18 cellular contexts compared by ENCODE assay signal in genomic region chr12:108482717-108483212, GRCh38. TPM values are rescaled to one million over a fixed set of nuclear protein-coding genes. Genes with fewer than 3 reads are reported as not detected.
DNase-seq lines count a peak whose midpoint lies in the region; ATAC-seq, FAIRE-seq and TF ChIP-seq lines count a peak whose summit lies in the region.
"Had no signal": no experiment of that assay in that cellular context is flagged by ENCODE, and none has a peak within 500 bp of the region (broad histone marks: within the 10 kb centered on the region; RNA-seq: fewer than 3 reads in every experiment).

No MANE protein-coding gene starts in this region.

- TF ChIP-seq EP300 in HepG2 (IDR thresholded peaks at IDR 0.05; ENCODE audit: low read depth in 2 of 2, low read length in 2 of 2) (no peak), HepG2 (CRISPR knock-in tag; IDR thresholded peaks at IDR 0.05; ENCODE audit: borderline replicate concordance) (no peak)

- no peak for TF ChIP-seq POLR2A in HepG2 (IDR thresholded peaks at IDR 0.05; ENCODE audit: insufficient read depth in 1 of 2, low read depth in 2 of 2, low read length in 2 of 2)
- TF ChIP-seq POLR2A in right lobe of liver (IDR thresholded peaks at IDR 0.05) = no peak

- in situ Hi-C loops in HepG2 (cut with HindIII; ENCODE audit: extremely low pct_ligation_motif_present, low pct_unique_long_range_greater_than_20kb) = no loop called here

- no TSS peak for BruUV-seq in HepG2 (replicated peaks; lab: Mats Ljungman, UMichigan)

- FAIRE-seq in HepG2 (lab: Jason Lieb, UNC) = no peak

- H3K4me3 ChIP-seq in HepG2 (replicated peaks in 1 of 3; ENCODE audit: insufficient read depth in 1 of 3, low read depth in 2 of 3, low read length in 3 of 3) (no peak overlapping the region), right lobe of liver (no peak overlapping the region), RWPE2 (ENCODE audit: severe bottlenecking) (no peak overlapping the region)
- H3K4me3 ChIP-seq in effector memory CD4-positive, alpha-beta T cell (ENCODE audit: insufficient read depth, low read depth, low read length, poor library complexity, severe bottlenecking) = no peak overlapping the region
- H3K4me3 ChIP-seq: coronary artery, upper lobe of right lung had no signal

- 15% methylated on average over 10 of the region's 11 CpGs for WGBS in HepG2 (ENCODE audit: low lambda C conversion rate)
- 35% methylated on average over 6 of the region's 11 CpGs for WGBS in right lobe of liver (ENCODE audit: insufficient coverage, low coverage, low lambda C conversion rate, missing lambda C conversion rate)

- no peaks in the 10 kb centered on the region for H3K79me2 ChIP-seq in HepG2 (ENCODE audit: insufficient read depth, low read length)

- H3K27ac Mint-ChIP-seq in progenitor cell of endocrine pancreas = no peak overlapping the region

- H3K27me3 ChIP-seq in HepG2 (ENCODE audit: control insufficient read depth in 1 of 2, insufficient read depth in 2 of 2, low read length in 2 of 2) = 0 out of 5 replicates have a peak, but pooled peaks cover 1 to 10% of the 10 kb centered on the region in 2 experiments
- H3K27me3 ChIP-seq in right lobe of liver = no peaks in the 10 kb centered on the region
- no peaks in the 10 kb centered on the region for H3K27me3 ChIP-seq in RWPE2 (ENCODE audit: insufficient read depth, poor library complexity, severe bottlenecking)
- no peaks in the 10 kb centered on the region for H3K27me3 ChIP-seq in effector memory CD4-positive, alpha-beta T cell (replicated peaks; ENCODE audit: control insufficient read depth, insufficient read depth, low read length, poor library complexity, severe bottlenecking)

- H4K20me1 ChIP-seq in HepG2 (ENCODE audit: insufficient read depth, low read length) = no peaks in the 10 kb centered on the region

- peaks cover 9% of the 10 kb centered on the region for H3K27me3 Mint-ChIP-seq in progenitor cell of endocrine pancreas

- H3K27ac ChIP-seq in HepG2 (ENCODE audit: extremely low read length, insufficient read depth, low read length) = no peak overlapping the region
- no peak overlapping the region for H3K27ac ChIP-seq in right lobe of liver
- H3K27ac ChIP-seq in RWPE2 (ENCODE audit: poor library complexity, severe bottlenecking) = peak overlapping the region; percentile 94
- peak overlapping the region; percentile 88 for H3K27ac ChIP-seq in epithelial cell of prostate
- H3K27ac ChIP-seq in effector memory CD4-positive, alpha-beta T cell (ENCODE audit: insufficient read depth, low read length, poor library complexity, severe bottlenecking) = no peak overlapping the region
- H3K27ac ChIP-seq: coronary artery, upper lobe of right lung had no signal

- H3K4me1 Mint-ChIP-seq in progenitor cell of endocrine pancreas (ENCODE audit: low read depth) = no peaks in the 10 kb centered on the region
- H3K4me1 Mint-ChIP-seq: neural crest cell had no signal

- DNase-seq in HepG2 (ENCODE audit: low spot score) (no peak), right lobe of liver (no peak), RWPE2 (ENCODE audit: low spot score) (peak; percentile 78), epithelial cell of prostate (ENCODE audit: low read depth, low spot score) (peak; percentile 20), progenitor cell of endocrine pancreas (ENCODE audit: low spot score, unreplicated experiment) (no peak), AG08395 (ENCODE audit: low spot score) (no peak)
- DNase-seq in effector memory CD4-positive, alpha-beta T cell = no peak
- DNase-seq: activated CD4-positive, alpha-beta T cell treated with anti-CD3 and anti-CD28 coated beads, Interleukin-2, amount 50 U/mL, for 4 hours; Caco-2; H7; NCI-H1417 treated with DMSO at 0.1 percent for 48 hours; NCI-H526; stimulated activated naive CD4-positive, alpha-beta T cell treated with Interleukin-2 at 50 U/mL for 16 hours; upper lobe of right lung had no signal

- ATAC-seq in HepG2 (no peak), right lobe of liver (no peak), RWPE2 (ENCODE audit: low read depth) (peak; percentile 87), GM18868 (IDR thresholded peaks at IDR 0.05; ENCODE audit: unreplicated experiment) (no peak)
- ATAC-seq: Right ventricle myocardium inferior, upper lobe of right lung had no signal

- H3K36me3 Mint-ChIP-seq in progenitor cell of endocrine pancreas (ENCODE audit: insufficient read depth) = no peaks in the 10 kb centered on the region

- intact Hi-C loops in HepG2 (cut with micrococcal nuclease; ENCODE audit: unreplicated experiment) = no loop called here
- intact Hi-C loops in right lobe of liver (cut with DNase I) = no loop called here

- peaks cover 6% of the 10 kb centered on the region for H3K9me3 Mint-ChIP-seq in progenitor cell of endocrine pancreas (ENCODE audit: low read depth)

- H3K4me1 ChIP-seq in HepG2 (ENCODE audit: insufficient read depth, low read length) (no peaks in the 10 kb centered on the region), right lobe of liver (no peaks in the 10 kb centered on the region), RWPE2 (ENCODE audit: insufficient read depth, poor library complexity, severe bottlenecking) (peaks cover 24% of the 10 kb centered on the region)
- H3K4me1 ChIP-seq in effector memory CD4-positive, alpha-beta T cell (ENCODE audit: control insufficient read depth, insufficient read depth, low read length, poor library complexity, severe bottlenecking) = no peaks in the 10 kb centered on the region
- H3K4me1 ChIP-seq: Caco-2, upper lobe of right lung had no signal

- H3K9me3 ChIP-seq in HepG2 (ENCODE audit: low read length) = no peaks in the 10 kb centered on the region
- no peaks in the 10 kb centered on the region for H3K9me3 ChIP-seq in right lobe of liver
- H3K9me3 ChIP-seq in RWPE2 (ENCODE audit: severe bottlenecking) = no peaks in the 10 kb centered on the region
- no peaks in the 10 kb centered on the region for H3K9me3 ChIP-seq in effector memory CD4-positive, alpha-beta T cell (ENCODE audit: control insufficient read depth, low read length)
- H3K9me3 ChIP-seq: upper lobe of right lung had no signal

- CTCF ChIA-PET in HepG2 (lab: Yijun Ruan, JAX; ENCODE audit: low intra/inter-chr PET ratio, low total read pairs) = no interaction called here

- no peak for TF ChIP-seq RAD21 in HepG2 (CRISPR knock-in tag; IDR thresholded peaks at IDR 0.05)

- POLR2A ChIA-PET in HepG2 (lab: Yijun Ruan, JAX) = no interaction called here

- no peak overlapping the region for H3K4me2 ChIP-seq in HepG2 (ENCODE audit: low read depth, low read length)

- H3K36me3 ChIP-seq in HepG2 (replicated peaks in 1 of 2; ENCODE audit: control insufficient read depth in 1 of 2, insufficient read depth in 2 of 2, low read length in 2 of 2) (no peaks in the 10 kb centered on the region), right lobe of liver (no peaks in the 10 kb centered on the region), RWPE2 (ENCODE audit: low read depth) (no peaks in the 10 kb centered on the region)
- no peaks in the 10 kb centered on the region for H3K36me3 ChIP-seq in effector memory CD4-positive, alpha-beta T cell (ENCODE audit: control insufficient read depth, insufficient read depth, low read length)
- H3K36me3 ChIP-seq: upper lobe of right lung had no signal

- H3K4me3 Mint-ChIP-seq in progenitor cell of endocrine pancreas (ENCODE audit: low read depth) = no peak overlapping the region
- H3K4me3 Mint-ChIP-seq: neural crest cell had no signal

- TF ChIP-seq CTCF in HepG2 (CRISPR knock-in tag; IDR thresholded peaks at IDR 0.05) = no peak
- TF ChIP-seq CTCF in right lobe of liver (IDR thresholded peaks at IDR 0.05) = no peak
- TF ChIP-seq CTCF in RWPE2 (IDR thresholded peaks at IDR 0.05; ENCODE audit: poor library complexity, severe bottlenecking) = no peak
- no peak for TF ChIP-seq CTCF in progenitor cell of endocrine pancreas (IDR thresholded peaks at IDR 0.05; ENCODE audit: unreplicated experiment)

- no peak overlapping the region for H2AFZ ChIP-seq in HepG2 (ENCODE audit: low read length)

- H3K9ac ChIP-seq in HepG2 (ENCODE audit: insufficient read depth, low read depth, low read length) = no peak overlapping the region

TF ChIP-seq in HepG2, 621 proteins besides CTCF, POLR2A, EP300 and RAD21 (continues in another document):
- no peak for TF ChIP-seq ZC3H4 (CRISPR knock-in tag; IDR thresholded peaks at IDR 0.05; ENCODE audit: borderline replicate concordance)
- no peak for TF ChIP-seq SMAD3 (CRISPR knock-in tag; IDR thresholded peaks at IDR 0.05)
- TF ChIP-seq MEIS1 (CRISPR knock-in tag; IDR thresholded peaks at IDR 0.05; ENCODE audit: borderline replicate concordance) = no peak
- no peak for TF ChIP-seq SAP130 (CRISPR knock-in tag; IDR thresholded peaks at IDR 0.05; ENCODE audit: low read depth)
- TF ChIP-seq TGIF2 (CRISPR knock-in tag; IDR thresholded peaks at IDR 0.05) = no peak
- TF ChIP-seq SMYD3 (CRISPR knock-in tag; IDR thresholded peaks at IDR 0.05) = no peak
- TF ChIP-seq U2AF2 (IDR thresholded peaks at IDR 0.05; ENCODE audit: low read depth, low read length) = no peak
- TF ChIP-seq FOSL2 (CRISPR knock-in tag; IDR thresholded peaks at IDR 0.05) = peak; percentile 37; the same call in 1 of the 2 replicates
- no peak for TF ChIP-seq ZNF136 (CRISPR knock-in tag; IDR thresholded peaks at IDR 0.05; ENCODE audit: low read depth)

RNA-seq across cellular contexts. Expression of gene FICD, which starts 32.3 kb away (rescaled TPM):
- total RNA-seq in HepG2 (2016; rRNA removed; fragmentation: Illumina TruSeq; extraction: Trizol) = 1.1 and 3.0 TPM in 2 replicates
- 0.35 and 0.71 TPM in 2 replicates for total RNA-seq in HepG2 (2016; cell fraction: cytosol; rRNA removed; fragmentation: Illumina TruSeq; extraction: Trizol; ENCODE audit: low read depth)
- total RNA-seq in HepG2 (2016; cell fraction: insoluble cytoplasmic fraction; rRNA removed; fragmentation: Illumina TruSeq; extraction: Trizol) = 1.1 and 2.7 TPM in 2 replicates
- 0.96 and 1.4 TPM in 2 replicates for total RNA-seq in HepG2 (2016; cell fraction: membrane; rRNA removed; fragmentation: Illumina TruSeq; extraction: Trizol)
- total RNA-seq in HepG2 (2016; cell fraction: nucleus; rRNA removed; fragmentation: Illumina TruSeq; extraction: Trizol) = 4.3 and 5.0 TPM in 2 replicates
- 0.99 and 1.2 TPM in 2 replicates for polyA plus RNA-seq in HepG2 (2011; rRNA removed)
- polyA plus RNA-seq in HepG2 (2011; cell fraction: cytosol; rRNA removed) = 1.1 and 1.4 TPM in 2 replicates
- 2.7 and 3.4 TPM in 2 replicates for polyA plus RNA-seq in HepG2 (2011; cell fraction: nucleus; rRNA removed)
- 2.5 and 2.6 TPM in 2 replicates for polyA plus RNA-seq in HepG2 (2012)
- 0.19 and 0.40 TPM in 2 replicates for polyA plus RNA-seq in HepG2 (2016; cell fraction: cytosol; fragmentation: Illumina TruSeq; extraction: Trizol; ENCODE audit: low read depth)
- polyA plus RNA-seq in HepG2 (2016; cell fraction: insoluble cytoplasmic fraction; fragmentation: Illumina TruSeq; extraction: Trizol; ENCODE audit: low read depth) = 0.85 and 1.5 TPM in 2 replicates
- 0.32 and 0.69 TPM in 2 replicates for polyA plus RNA-seq in HepG2 (2016; cell fraction: membrane; fragmentation: Illumina TruSeq; extraction: Trizol; ENCODE audit: low read depth)
- polyA plus RNA-seq in HepG2 (2016; cell fraction: nucleus; fragmentation: Illumina TruSeq; extraction: Trizol; ENCODE audit: insufficient read depth, low read depth) = 3.1 TPM in 2 replicates
- polyA minus RNA-seq in HepG2 (2011; rRNA and poly(A)+ RNA removed; ENCODE audit: low replicate concordance) = 4.5 and 6.7 TPM in 2 replicates
- polyA minus RNA-seq in HepG2 (2011; cell fraction: cytosol; rRNA and poly(A)+ RNA removed) = 2.0 and 2.5 TPM in 2 replicates
- polyA minus RNA-seq in HepG2 (2011; cell fraction: nucleus; rRNA and poly(A)+ RNA removed) = 3.1 and 4.8 TPM in 2 replicates
- total RNA-seq in right lobe of liver = 1 to 10 TPM; 2.8 to 8.4 (median 5.6) TPM
- 3.6 and 3.7 TPM in 2 replicates for total RNA-seq in progenitor cell of endocrine pancreas

Comparison
In these comparisons a context has a peak if more than half of its experiments do, and no peak if none do; other contexts are left out.
1. DNase-seq: peak in RWPE2 (single experiment) and epithelial cell of prostate (single experiment); none in HepG2 (single experiment), right lobe of liver (0 of 3), progenitor cell of endocrine pancreas (single experiment), effector memory CD4-positive, alpha-beta T cell (0 of 3) and AG08395 (single experiment).
2. H3K27ac ChIP-seq: peak in RWPE2 (single experiment) and epithelial cell of prostate (single experiment); none in HepG2 (single experiment), right lobe of liver (0 of 3) and effector memory CD4-positive, alpha-beta T cell (single experiment).